Comparison of ENCODE assay signal across 9 cellular contexts in genomic region chr3:169575381-169575780, GRCh38.
DNase-seq lines count a peak whose midpoint lies in the region; ATAC-seq and TF ChIP-seq lines count a peak whose summit lies in the region.
"Had no signal": no experiment of that assay in that cellular context is flagged by ENCODE, and none has a peak within 500 bp of the region (broad histone marks: within the 10 kb centered on the region; RNA-seq: fewer than 3 reads in every experiment).

No MANE protein-coding gene starts in this region.

- no peak overlapping the region for H3K27ac Mint-ChIP-seq in activated naive CD4-positive, alpha-beta T cell treated with anti-CD3 and anti-CD28 coated beads, Interleukin-2, amount 10 ng/mL, durations not matched to agents 7 days and 5 days
- H3K27ac Mint-ChIP-seq: activated T-cell treated with anti-CD3 and anti-CD28 coated beads, Interleukin-2, amount 50 U/mL, for 24 hours had no signal

- H3K9ac ChIP-seq in neuronal stem cell (ENCODE audit: low read depth, low read length, poor library complexity), result no peak overlapping the region

- no peak overlapping the region for H2BK12ac ChIP-seq in neuronal stem cell (ENCODE audit: low read length)

- CTCF ChIA-PET in activated naive CD4-positive, alpha-beta T cell treated with anti-CD3 and anti-CD28 coated beads, Interleukin-2, amount 10 ng/mL, durations not matched to agents 7 days and 5 days (lab: Charles Lee), result no interaction called here

- no peak overlapping the region for H3K23ac ChIP-seq in neuronal stem cell (ENCODE audit: low read depth, low read length, poor library complexity)

- H3K4me2 ChIP-seq in neuronal stem cell (ENCODE audit: insufficient read depth, low read length, poor library complexity, severe bottlenecking), result no peak overlapping the region

- no peak overlapping the region for H3K4ac ChIP-seq in neuronal stem cell (ENCODE audit: low read length)

- H2BK120ac ChIP-seq in neuronal stem cell (ENCODE audit: low read depth, low read length), result no peak overlapping the region

- no peak overlapping the region for H3K4me3 Mint-ChIP-seq in activated naive CD4-positive, alpha-beta T cell treated with anti-CD3 and anti-CD28 coated beads, Interleukin-2, amount 10 ng/mL, durations not matched to agents 7 days and 5 days
- H3K4me3 Mint-ChIP-seq: activated T-cell treated with anti-CD3 and anti-CD28 coated beads, Interleukin-2, amount 50 U/mL, for 24 hours had no signal

- peak; percentile 53 for ATAC-seq in lung (ENCODE audit: insufficient read depth, low FRiP score)

- H4K91ac ChIP-seq in neuronal stem cell (ENCODE audit: low read depth, low read length, poor library complexity), result no peak overlapping the region

- WGBS in lung, 2 donors, result 8 to 15% methylated on average over 7 of the region's 7 CpGs
- no CpG with 5 or more reads among the region's 7 CpGs for WGBS in neuronal stem cell (ENCODE audit: extremely low coverage in 2 of 2, insufficient read length in 2 of 2, insufficient replicate concordance in 1 of 2), 2 donors

- no peak overlapping the region for H2AFZ ChIP-seq in neuronal stem cell (ENCODE audit: low read length)

- no peaks in the 10 kb centered on the region for H3K9me3 Mint-ChIP-seq in activated naive CD4-positive, alpha-beta T cell treated with anti-CD3 and anti-CD28 coated beads, Interleukin-2, amount 10 ng/mL, durations not matched to agents 7 days and 5 days
- H3K9me3 Mint-ChIP-seq: activated T-cell treated with anti-CD3 and anti-CD28 coated beads, Interleukin-2, amount 50 U/mL, for 24 hours had no signal

- in situ Hi-C loops in brain microvascular endothelial cell (cut with HindIII; ENCODE audit: low pct_ligation_motif_present, low sequenced_read_pairs), result no loop called here

- H3K79me1 ChIP-seq in neuronal stem cell (ENCODE audit: low read depth, low read length), result no peaks in the 10 kb centered on the region

- no peak overlapping the region for H4K8ac ChIP-seq in neuronal stem cell (ENCODE audit: low read depth, low read length)

- H3K4me1 Mint-ChIP-seq in activated naive CD4-positive, alpha-beta T cell treated with anti-CD3 and anti-CD28 coated beads, Interleukin-2, amount 10 ng/mL, durations not matched to agents 7 days and 5 days, result no peaks in the 10 kb centered on the region

- H3K36me3 Mint-ChIP-seq in activated naive CD4-positive, alpha-beta T cell treated with anti-CD3 and anti-CD28 coated beads, Interleukin-2, amount 10 ng/mL, durations not matched to agents 7 days and 5 days, result no peaks in the 10 kb centered on the region

- H3K27ac ChIP-seq in brain microvascular endothelial cell, result no peak overlapping the region
- H3K27ac ChIP-seq in lung (ENCODE audit: low read depth in 1 of 2, low read length in 1 of 2), result peak overlapping the region in 1 of 2 donors; percentile 45
- no peak overlapping the region for H3K27ac ChIP-seq in effector memory CD4-positive, alpha-beta T cell (ENCODE audit: insufficient read depth, low read length, poor library complexity, severe bottlenecking)
- H3K27ac ChIP-seq in neuronal stem cell (replicated peaks; ENCODE audit: low read length), result no peak overlapping the region

- H3K36me3 ChIP-seq in brain microvascular endothelial cell (replicated peaks) (no peaks in the 10 kb centered on the region), lung (ENCODE audit: control insufficient read depth in 2 of 2, insufficient read depth in 2 of 2, low read length in 2 of 2) (no peaks in the 10 kb centered on the region), neuronal stem cell (replicated peaks in 1 of 2; ENCODE audit: control insufficient read depth in 2 of 2, insufficient read depth in 2 of 2, low read length in 2 of 2) (no peaks in the 10 kb centered on the region)
- no peaks in the 10 kb centered on the region for H3K36me3 ChIP-seq in effector memory CD4-positive, alpha-beta T cell (ENCODE audit: control insufficient read depth, insufficient read depth, low read length)

- H3K27me3 ChIP-seq in brain microvascular endothelial cell (replicated peaks) (no peaks in the 10 kb centered on the region), lung (ENCODE audit: control insufficient read depth, insufficient read depth) (no peaks in the 10 kb centered on the region), neuronal stem cell (ENCODE audit: control insufficient read depth in 3 of 3, insufficient read depth in 3 of 3, low read depth in 1 of 3, low read length in 3 of 3) (peaks cover 0 to 11% (median 0%) of the 10 kb centered on the region in 3 experiments)
- H3K27me3 ChIP-seq in effector memory CD4-positive, alpha-beta T cell (replicated peaks; ENCODE audit: control insufficient read depth, insufficient read depth, low read length, poor library complexity, severe bottlenecking), result no peaks in the 10 kb centered on the region

- H2AK5ac ChIP-seq in neuronal stem cell (ENCODE audit: low read depth, low read length), result no peak overlapping the region

- no peaks in the 10 kb centered on the region for H3K27me3 Mint-ChIP-seq in activated naive CD4-positive, alpha-beta T cell treated with anti-CD3 and anti-CD28 coated beads, Interleukin-2, amount 10 ng/mL, durations not matched to agents 7 days and 5 days

- peak; percentile 47 for DNase-seq in AG20443 (ENCODE audit: low spot score)
- DNase-seq in LHCN-M2 (ENCODE audit: low read depth), result peak; percentile 49
- DNase-seq in brain microvascular endothelial cell, result peak; percentile 34
- DNase-seq in lung (ENCODE audit: low spot score), result no peak
- no peak for DNase-seq in NCI-H774 (lab: John Stamatoyannopoulos, UW)
- no peak for DNase-seq in effector memory CD4-positive, alpha-beta T cell
- no peak for DNase-seq in neuronal stem cell (ENCODE audit: low spot score)
- DNase-seq in activated naive CD4-positive, alpha-beta T cell treated with anti-CD3 and anti-CD28 coated beads, Interleukin-2, amount 10 ng/mL, durations not matched to agents 7 days and 5 days, result no peak
- DNase-seq: activated T-cell treated with anti-CD3 and anti-CD28 coated beads, Interleukin-2, amount 50 U/mL, for 24 hours had no signal

- H2BK15ac ChIP-seq in neuronal stem cell (ENCODE audit: low read length), result no peak overlapping the region

- H3K4me1 ChIP-seq in lung (ENCODE audit: control insufficient read depth in 2 of 2, insufficient read depth in 2 of 2, low read length in 2 of 2), result peaks cover 0 to 2% of the 10 kb centered on the region in 2 donors
- H3K4me1 ChIP-seq in effector memory CD4-positive, alpha-beta T cell (ENCODE audit: control insufficient read depth, insufficient read depth, low read length, poor library complexity, severe bottlenecking), result no peaks in the 10 kb centered on the region
- peaks cover 0 to 19% of the 10 kb centered on the region in 2 donors for H3K4me1 ChIP-seq in neuronal stem cell (ENCODE audit: control insufficient read depth in 2 of 2, insufficient read depth in 1 of 2, low read depth in 1 of 2, low read length in 2 of 2)

- TF ChIP-seq CTCF in brain microvascular endothelial cell (IDR thresholded peaks at IDR 0.05; ENCODE audit: low read depth, low read length, missing control alignments) (no peak), lung (IDR thresholded peaks at IDR 0.05; ENCODE audit: control extremely low read depth, extremely low read depth) (no peak)

- no peaks in the 10 kb centered on the region for H3K9me3 ChIP-seq in lung (ENCODE audit: control insufficient read depth in 2 of 2, insufficient read depth in 1 of 2, low read length in 1 of 2)
- H3K9me3 ChIP-seq in effector memory CD4-positive, alpha-beta T cell (ENCODE audit: control insufficient read depth, low read length), result no peaks in the 10 kb centered on the region
- no peaks in the 10 kb centered on the region for H3K9me3 ChIP-seq in neuronal stem cell (replicated peaks in 1 of 2; ENCODE audit: control insufficient read depth in 2 of 2, insufficient read depth in 1 of 2, low read depth in 1 of 2, low read length in 2 of 2)

- H3K14ac ChIP-seq in neuronal stem cell (ENCODE audit: low read length), result no peak overlapping the region

- H3K4me3 ChIP-seq in brain microvascular endothelial cell (ENCODE audit: low read depth, low read length) (no peak overlapping the region), lung (no peak overlapping the region), neuronal stem cell (ENCODE audit: low read length in 2 of 2) (no peak overlapping the region)
- H3K4me3 ChIP-seq in effector memory CD4-positive, alpha-beta T cell (ENCODE audit: insufficient read depth, low read depth, low read length, poor library complexity, severe bottlenecking), result no peak overlapping the region

- no peak overlapping the region for H2BK5ac ChIP-seq in neuronal stem cell (ENCODE audit: low read length)

- H3K18ac ChIP-seq in neuronal stem cell (ENCODE audit: low read length), result no peak overlapping the region

Comparison
In these comparisons a context has a peak if more than half of its experiments do, and no peak if none do; other contexts are left out.
1. DNase-seq: peak in AG20443 (single experiment), LHCN-M2 (single experiment) and brain microvascular endothelial cell (single experiment); none in lung (single experiment), NCI-H774 (single experiment), effector memory CD4-positive, alpha-beta T cell (0 of 3), neuronal stem cell (single experiment) and activated naive CD4-positive, alpha-beta T cell treated with anti-CD3 and anti-CD28 coated beads, Interleukin-2, amount 10 ng/mL, durations not matched to agents 7 days and 5 days (single experiment).